ENCODE assay signal across 8 cellular contexts in the genomic region with DNA sequence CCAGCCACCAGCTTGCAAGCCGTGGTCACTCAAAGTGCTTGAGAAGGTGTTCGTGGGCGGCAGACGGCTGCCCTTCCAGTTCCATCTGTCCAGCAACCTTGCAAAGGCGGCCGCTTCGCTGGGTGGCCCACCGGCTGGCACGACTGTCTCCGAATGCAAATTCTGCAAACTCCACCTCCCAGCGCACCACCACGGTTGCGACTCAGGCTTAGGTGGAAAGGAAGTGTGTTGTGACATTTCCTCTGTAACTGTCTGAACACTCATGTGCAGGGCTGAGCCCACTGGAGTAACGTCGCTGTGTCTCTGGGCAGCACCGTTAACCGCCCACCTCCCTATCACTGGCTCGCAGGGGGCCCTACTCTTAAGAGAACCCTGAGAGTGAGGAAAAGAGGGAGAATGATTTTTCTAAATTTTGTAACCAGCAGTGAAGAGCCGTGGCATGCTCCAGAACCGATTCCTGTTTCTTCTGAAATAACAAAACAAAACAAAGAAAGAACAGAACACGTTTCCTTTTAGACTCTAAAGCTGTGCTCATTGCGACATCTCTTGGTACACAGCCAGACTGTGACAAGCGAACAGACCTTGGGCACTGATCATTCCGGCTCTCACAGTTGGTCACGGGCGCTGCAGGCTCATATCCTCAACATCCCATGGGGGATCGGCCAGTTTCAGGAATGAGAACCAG. TPM values are rescaled to one million over a fixed set of nuclear protein-coding genes. Genes with fewer than 3 reads are reported as not detected.
A peak's percentile ranks its signal among the peaks of the same experiment; 100 is the strongest.
DNase-seq lines count a peak whose midpoint lies in the region; ATAC-seq and TF ChIP-seq lines count a peak whose summit lies in the region.

A gene with protein sequence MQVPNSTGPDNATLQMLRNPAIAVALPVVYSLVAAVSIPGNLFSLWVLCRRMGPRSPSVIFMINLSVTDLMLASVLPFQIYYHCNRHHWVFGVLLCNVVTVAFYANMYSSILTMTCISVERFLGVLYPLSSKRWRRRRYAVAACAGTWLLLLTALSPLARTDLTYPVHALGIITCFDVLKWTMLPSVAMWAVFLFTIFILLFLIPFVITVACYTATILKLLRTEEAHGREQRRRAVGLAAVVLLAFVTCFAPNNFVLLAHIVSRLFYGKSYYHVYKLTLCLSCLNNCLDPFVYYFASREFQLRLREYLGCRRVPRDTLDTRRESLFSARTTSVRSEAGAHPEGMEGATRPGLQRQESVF (minus strand): TSS at position 155 of the 685 bp plus-strand sequence. CDS start 70,627 bp downstream, outside the sequence.

- no peaks in the 10 kb centered on the region for H3K79me2 ChIP-seq in hepatocyte

- H3K4me1 Mint-ChIP-seq in activated T-helper 17 cell treated with anti-CD3 and anti-CD28 coated beads, Interleukin-2, amount 50 U/mL, for 72 hours = peaks cover 8% of the 10 kb centered on the region

- no peaks in the 10 kb centered on the region for H3K9me2 ChIP-seq in hepatocyte (replicated peaks; ENCODE audit: insufficient read depth)

- H2AFZ ChIP-seq in hepatocyte = no peak within 1 kb of the TSS

- no peaks in the 10 kb centered on the region for H3K27me3 Mint-ChIP-seq in activated T-helper 17 cell treated with anti-CD3 and anti-CD28 coated beads, Interleukin-2, amount 50 U/mL, for 72 hours

- H3K27ac Mint-ChIP-seq in activated T-helper 17 cell treated with anti-CD3 and anti-CD28 coated beads, Interleukin-2, amount 50 U/mL, for 72 hours = peak within 1 kb of the TSS; percentile 99

- peaks cover 47% of the 10 kb centered on the region for H3K36me3 Mint-ChIP-seq in activated T-helper 17 cell treated with anti-CD3 and anti-CD28 coated beads, Interleukin-2, amount 50 U/mL, for 72 hours (ENCODE audit: low read depth)

- no peak within 1 kb of the TSS for H3K4me3 ChIP-seq in AG10803 (ENCODE audit: low read length)
- no peak within 1 kb of the TSS for H3K4me3 ChIP-seq in hepatocyte

- DNase-seq in AG10803 (ENCODE audit: low read depth) (peak; percentile 32), RPMI8226 (peak; percentile 93), hepatocyte (ENCODE audit: low spot score) (peak; percentile 43), foreskin keratinocyte (no peak)
- peak; percentile 56 for DNase-seq in stimulated activated CD8-positive, alpha-beta memory T cell treated with anti-CD3 and anti-CD28 coated beads, Interleukin-12 subunit alpha, Interleukin-12 subunit beta, amount 100 ng/mL, for 1 hour (ENCODE audit: low read depth)

- H3K4me3 Mint-ChIP-seq in activated T-helper 17 cell treated with anti-CD3 and anti-CD28 coated beads, Interleukin-2, amount 50 U/mL, for 72 hours = peak within 1 kb of the TSS; percentile 90

- no peaks in the 10 kb centered on the region for H3K9me3 Mint-ChIP-seq in activated T-helper 17 cell treated with anti-CD3 and anti-CD28 coated beads, Interleukin-2, amount 50 U/mL, for 72 hours

- ATAC-seq in GM18873 (IDR thresholded peaks at IDR 0.05; ENCODE audit: low FRiP score, unreplicated experiment) = peak; percentile 66
- peak; percentile 48 for ATAC-seq in HG03103 (IDR thresholded peaks at IDR 0.05; ENCODE audit: low read depth, unreplicated experiment)
- peak; percentile 69 for ATAC-seq in activated T-helper 17 cell treated with anti-CD3 and anti-CD28 coated beads, Interleukin-2, amount 50 U/mL, for 72 hours (replicated peaks)
- no peak for ATAC-seq in foreskin keratinocyte

- H3K4me1 ChIP-seq in hepatocyte (ENCODE audit: insufficient read depth) = no peaks in the 10 kb centered on the region
- H3K4me1 ChIP-seq in foreskin keratinocyte = no peaks in the 10 kb centered on the region

- H4K20me1 ChIP-seq in hepatocyte (ENCODE audit: insufficient read depth, poor library complexity, severe bottlenecking) = no peaks in the 10 kb centered on the region

- H3K36me3 ChIP-seq in hepatocyte (replicated peaks; ENCODE audit: insufficient read depth, low read depth) = no peaks in the 10 kb centered on the region

- 81% methylated on average over 27 of the region's 27 CpGs for WGBS in hepatocyte (ENCODE audit: low lambda C conversion rate, missing lambda C conversion rate)

- no peaks in the 10 kb centered on the region for H3K9me3 ChIP-seq in hepatocyte (ENCODE audit: low read depth)

- H3K4me2 ChIP-seq in hepatocyte = no peak within 1 kb of the TSS

- no peaks in the 10 kb centered on the region for H3K27me3 ChIP-seq in hepatocyte
- H3K27me3 ChIP-seq in foreskin keratinocyte = no peaks in the 10 kb centered on the region

- TF ChIP-seq CTCF in AG10803 (conservative IDR thresholded peaks at IDR 0.05; ENCODE audit: low read length) = no peak
- no peak for TF ChIP-seq CTCF in hepatocyte (IDR thresholded peaks at IDR 0.05; ENCODE audit: poor library complexity)
- TF ChIP-seq CTCF in foreskin keratinocyte (conservative IDR thresholded peaks at IDR 0.05) = no peak

- H3K27ac ChIP-seq in hepatocyte = no peak within 1 kb of the TSS
- no peak within 1 kb of the TSS for H3K27ac ChIP-seq in foreskin keratinocyte

RNA-seq across cellular contexts. Expression of the gene that starts here (rescaled TPM):
- 100 to 1,000 TPM in 1 of 2 donors, 10 to 100 TPM in 1; 89.0 to 105 TPM for total RNA-seq in activated T-helper 17 cell treated with anti-CD3 and anti-CD28 coated beads, Interleukin-2, amount 50 U/mL, for 72 hours
- total RNA-seq in hepatocyte = 0.07 TPM in 1 of 2 replicates, not detected in the other
- polyA plus RNA-seq in hepatocyte = 0.54 TPM in 1 of 2 replicates, not detected in the other
- not detected in 2 replicates for total RNA-seq in foreskin keratinocyte
- polyA plus RNA-seq in foreskin keratinocyte = not detected in 2 replicates

Comparison
In these comparisons a context has a peak if more than half of its experiments do, and no peak if none do; other contexts are left out.
1. RNA of the gene that starts here (total RNA-seq): 89.0 to 105 TPM in activated T-helper 17 cell treated with anti-CD3 and anti-CD28 coated beads, Interleukin-2, amount 50 U/mL, for 72 hours; 0.07 TPM in hepatocyte and not detected in foreskin keratinocyte; every median in the first group is over 10 times any median in the second.
2. Peak in DNase-seq in hepatocyte; RNA of the gene not detected or under 1 TPM.
3. DNase-seq: peak in AG10803 (single experiment), RPMI8226 (single experiment) and stimulated activated CD8-positive, alpha-beta memory T cell treated with anti-CD3 and anti-CD28 coated beads, Interleukin-12 subunit alpha, Interleukin-12 subunit beta, amount 100 ng/mL, for 1 hour (single experiment); none in foreskin keratinocyte (0 of 2).